Comparison of ENCODE assay signal across 20 cellular contexts in the genomic region with DNA sequence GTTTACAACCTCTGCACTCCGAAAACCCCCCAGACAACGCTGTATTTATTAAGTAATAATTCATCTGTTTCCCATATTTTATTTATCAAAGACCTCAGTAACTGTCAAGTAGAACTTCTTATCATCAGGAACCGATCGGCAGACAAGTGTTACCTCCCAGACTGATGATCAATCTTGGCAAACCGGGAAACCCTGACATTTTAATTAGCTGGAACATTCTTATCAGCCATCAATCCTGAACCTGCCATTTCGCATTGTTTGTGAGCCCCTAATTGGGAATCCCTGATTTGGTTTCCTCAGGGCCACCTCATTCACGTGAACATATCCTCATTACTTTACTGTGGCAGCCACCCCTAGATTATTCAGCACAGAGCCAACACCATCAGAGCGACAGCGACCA.
"Had no signal": no experiment of that assay in that cellular context is flagged by ENCODE, and none has a peak within 500 bp of the region (broad histone marks: within the 10 kb centered on the region; RNA-seq: fewer than 3 reads in every experiment).

No MANE protein-coding gene starts in this region.

- H3K27me3 ChIP-seq: adrenal gland had no signal

- H3K27ac ChIP-seq: adrenal gland had no signal

- H3K4me3 ChIP-seq: adrenal gland had no signal

- H3K36me3 ChIP-seq: adrenal gland had no signal

- H3K9me3 ChIP-seq: adrenal gland had no signal

- DNase-seq: activated CD4-positive, alpha-beta T cell treated with anti-CD3 and anti-CD28 coated beads for 48 hours; activated CD4-positive, alpha-beta T cell treated with anti-CD3 and anti-CD28 coated beads, Interleukin-2, amount 50 U/mL, for 48 hours; activated CD4-positive, CD25-positive, alpha-beta regulatory T cell treated with anti-CD3 and anti-CD28 coated beads, Interleukin-2, amount 50 U/mL, for 72 hours; activated naive CD4-positive, alpha-beta T cell treated with anti-CD3 and anti-CD28 coated beads, Interleukin-2, amount 50 U/mL, for 16 hours; activated naive CD8-positive, alpha-beta T cell treated with anti-CD3 and anti-CD28 coated beads, Interleukin-2, amount 10 ng/mL, durations not matched to agents 7 days and 5 days; activated T-cell treated with anti-CD3 and anti-CD28 coated beads, Interleukin-2, amount 50 U/mL, for 4 hours; adrenal gland; central memory CD4-positive, alpha-beta T cell; Karpas-422; NCI-H1092; NCI-H1930; NCI-H2227 treated with DMSO at 0.1 percent for 48 hours; NCI-H446 treated with DMSO at 0.1 percent for 48 hours; NCI-H526; NCI-H82; SIG-M5; T-helper 17 cell; T-helper 9 cell had no signal

- ATAC-seq: activated T-cell treated with anti-CD3 and anti-CD28 coated beads, Interleukin-2, amount 50 U/mL, for 4 hours; activated T-helper 17 cell treated with anti-CD3 and anti-CD28 coated beads, Interleukin-2, amount 50 U/mL, for 72 hours; T-helper 17 cell; WTC11 had no signal

- H3K4me1 ChIP-seq: adrenal gland had no signal
